Comparison of ENCODE assay signal across 17 cellular contexts in the genomic region with DNA sequence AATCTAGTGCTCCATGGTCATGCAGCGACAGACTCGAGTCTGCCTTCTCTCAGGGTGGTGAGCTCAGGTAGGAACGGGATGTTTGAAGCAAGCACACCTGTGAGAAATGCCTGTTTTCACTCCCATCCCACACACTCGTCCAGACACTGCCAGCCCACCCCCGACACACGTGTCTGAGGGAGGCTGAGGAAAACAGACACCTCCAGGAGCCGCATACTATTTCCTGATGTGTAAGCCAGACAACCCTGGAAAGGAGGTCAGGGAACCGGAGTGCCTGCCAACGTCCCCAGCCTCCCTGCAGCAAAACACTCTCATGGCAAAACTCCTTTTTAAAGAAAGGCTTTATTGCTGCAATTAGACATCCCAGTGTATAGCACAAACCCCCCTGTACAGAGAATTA.
DNase-seq lines count a peak whose midpoint lies in the region; ATAC-seq, FAIRE-seq and TF ChIP-seq lines count a peak whose summit lies in the region.
"Had no signal": no experiment of that assay in that cellular context is flagged by ENCODE, and none has a peak within 500 bp of the region (broad histone marks: within the 10 kb centered on the region; RNA-seq: fewer than 3 reads in every experiment).

No MANE protein-coding gene starts in this region.

- H3K27ac Mint-ChIP-seq in T-helper 17 cell: peak overlapping the region; percentile 94

- POLR2A ChIA-PET in SK-N-SH (lab: Yijun Ruan, JAX): no interaction called here

- H3F3A ChIP-seq in SK-N-SH (replicated peaks; ENCODE audit: insufficient read depth): no peaks in the 10 kb centered on the region

- H3K4me2 ChIP-seq in SK-N-SH: no peak overlapping the region

- FAIRE-seq in GM12891 (lab: Jason Lieb, UNC): no peak

- TF ChIP-seq EP300 in SK-N-SH (IDR thresholded peaks at IDR 0.05; ENCODE audit: borderline replicate concordance in 1 of 2, low read depth in 1 of 2, low read length in 1 of 2) (no peak), esophagus muscularis mucosa (IDR thresholded peaks at IDR 0.05) (no peak)

- H2AFZ ChIP-seq in SK-N-SH (ENCODE audit: low read depth): no peak overlapping the region

- H3K79me2 ChIP-seq in SK-N-SH (ENCODE audit: insufficient read depth): no peaks in the 10 kb centered on the region

- peaks cover 32% of the 10 kb centered on the region for H3K4me1 Mint-ChIP-seq in T-helper 17 cell

- no peaks in the 10 kb centered on the region for H3K27me3 ChIP-seq in SK-N-SH (ENCODE audit: insufficient read depth)
- no peaks in the 10 kb centered on the region for H3K27me3 ChIP-seq in esophagus muscularis mucosa
- no peaks in the 10 kb centered on the region for H3K27me3 ChIP-seq in neutrophil
- H3K27me3 ChIP-seq: brain microvascular endothelial cell, tibial nerve had no signal

- no peak for TF ChIP-seq RAD21 in SK-N-SH (IDR thresholded peaks at IDR 0.05; ENCODE audit: low read length)

- H3K4me3 ChIP-seq in SK-N-SH (ENCODE audit: low read depth in 2 of 2, low read length in 1 of 2) (no peak overlapping the region), esophagus muscularis mucosa (no peak overlapping the region), neutrophil (ENCODE audit: low read depth in 1 of 2, low read length in 1 of 2) (no peak overlapping the region)
- H3K4me3 ChIP-seq: mucosa of descending colon, tibial nerve had no signal

- H3K4me1 ChIP-seq in SK-N-SH (ENCODE audit: control insufficient read depth in 1 of 2, insufficient read depth in 2 of 2, low read depth in 1 of 2, low read length in 1 of 2): peaks cover 0 to 21% of the 10 kb centered on the region in 2 experiments; a peak in 1 of 4 replicates
- peaks cover 3 to 18% (median 11%) of the 10 kb centered on the region in 4 donors for H3K4me1 ChIP-seq in esophagus muscularis mucosa
- H3K4me1 ChIP-seq in neutrophil (ENCODE audit: control insufficient read depth in 1 of 2, insufficient read depth in 1 of 2, low read depth in 1 of 2, low read length in 1 of 2): peaks cover 50 to 57% of the 10 kb centered on the region in 2 experiments
- H3K4me1 ChIP-seq: tibial nerve had no signal

- H3K9ac ChIP-seq in SK-N-SH: no peak overlapping the region

- CTCF ChIA-PET in SK-N-SH (lab: Yijun Ruan, JAX): interaction anchor here (1.3 to 2.1 kb wide), 2 partner anchors 11 to 204 kb away, joined by 6 to 18 read pairs; no protein-coding TSS in a partner anchor

- no peaks in the 10 kb centered on the region for H4K20me1 ChIP-seq in SK-N-SH (ENCODE audit: insufficient read depth)

- no peaks in the 10 kb centered on the region for H3K27me3 Mint-ChIP-seq in T-helper 17 cell

- no peak for ATAC-seq in SK-N-SH treated with all-trans-retinoic acid at 6 μM for 48 hours
- ATAC-seq in T-helper 17 cell: no peak
- ATAC-seq in GM19463 (IDR thresholded peaks at IDR 0.05; ENCODE audit: unreplicated experiment): no peak

- H3K36me3 Mint-ChIP-seq in T-helper 17 cell (ENCODE audit: low read depth): peaks cover 14% of the 10 kb centered on the region

- no peaks in the 10 kb centered on the region for H3K9me3 ChIP-seq in SK-N-SH
- H3K9me3 ChIP-seq in T-helper 17 cell (ENCODE audit: control insufficient read depth, low read length, poor library complexity, severe bottlenecking): no peaks in the 10 kb centered on the region
- H3K9me3 ChIP-seq in esophagus muscularis mucosa: no peaks in the 10 kb centered on the region
- no peaks in the 10 kb centered on the region for H3K9me3 ChIP-seq in neutrophil
- H3K9me3 ChIP-seq: mucosa of descending colon, tibial nerve had no signal

- DNase-seq in SK-N-SH: no peak
- DNase-seq in T-helper 17 cell: no peak
- peak; percentile 78 for DNase-seq in esophagus muscularis mucosa (ENCODE audit: extremely low spot score)
- DNase-seq in GM12891 (ENCODE audit: insufficient read length, low spot score): no peak
- DNase-seq in SIG-M5 (lab: John Stamatoyannopoulos, UW): no peak
- DNase-seq: activated effector memory CD4-positive, alpha-beta T cell treated with anti-CD3 and anti-CD28 coated beads, Interleukin-2, amount 50 U/mL, for 16 hours; brain microvascular endothelial cell; DND-41; islet precursor cell; mucosa of descending colon; NCI-H1930; NCI-H510A had no signal

- H3K36me3 ChIP-seq in SK-N-SH (replicated peaks in 1 of 2; ENCODE audit: control insufficient read depth in 1 of 2, insufficient read depth in 2 of 2, low read length in 1 of 2) (peaks cover 0 to 5% of the 10 kb centered on the region in 2 experiments), esophagus muscularis mucosa (peaks cover 22 to 36% (median 32%) of the 10 kb centered on the region in 4 donors), neutrophil (peaks cover 32% of the 10 kb centered on the region)
- H3K36me3 ChIP-seq: brain microvascular endothelial cell had no signal

- 0 out of 4 replicates have a peak overlapping the region, but pooled peaks of 1 of the 2 experiments have one; percentile 22 for H3K27ac ChIP-seq in SK-N-SH (ENCODE audit: low read depth in 2 of 2, low read length in 1 of 2)
- H3K27ac ChIP-seq in esophagus muscularis mucosa (replicated peaks in 1 of 4): no peak overlapping the region
- H3K27ac ChIP-seq in neutrophil: peak overlapping the region; percentile 73
- H3K27ac ChIP-seq: brain microvascular endothelial cell, tibial nerve had no signal

- 57% methylated on average over 7 of the region's 9 CpGs for WGBS in SK-N-SH (ENCODE audit: low lambda C conversion rate)
- WGBS in esophagus muscularis mucosa: 83% methylated on average over 3 of the region's 9 CpGs

- TF ChIP-seq POLR2A in esophagus muscularis mucosa (IDR thresholded peaks at IDR 0.05; ENCODE audit: low read depth): no peak
- no peak for TF ChIP-seq POLR2A in GM12891 (IDR thresholded peaks at IDR 0.05; ENCODE audit: low read depth, low read length)

- TF ChIP-seq CTCF in SK-N-SH (IDR thresholded peaks at IDR 0.05) (no peak), esophagus muscularis mucosa (IDR thresholded peaks at IDR 0.05) (no peak), neutrophil (IDR thresholded peaks at IDR 0.05) (no peak)

- intact Hi-C loops in esophagus muscularis mucosa (cut with DNase I): no loop called here

- no peaks in the 10 kb centered on the region for H3K9me2 ChIP-seq in SK-N-SH

- peak overlapping the region; percentile 39 for H3K4me3 Mint-ChIP-seq in T-helper 17 cell
- H3K4me3 Mint-ChIP-seq: CD14-positive monocyte had no signal

TF ChIP-seq in SK-N-SH, 30 proteins besides CTCF, POLR2A, EP300 and RAD21:
- peak; percentile 39; the same call in 1 of the 2 replicates for TF ChIP-seq MXI1 (IDR thresholded peaks at IDR 0.05; ENCODE audit: low read depth, low read length)
- TF ChIP-seq TEAD4 (IDR thresholded peaks at IDR 0.05; ENCODE audit: borderline replicate concordance, insufficient read depth): no peak
TF ChIP-seq in SK-N-SH: peak in this region for 1.

TF ChIP-seq in SK-N-SH treated with all-trans-retinoic acid at 6 μM for 48 hours, 23 proteins besides CTCF, POLR2A, EP300 and RAD21 (continues in another document):
- TF ChIP-seq ISL1 (CRISPR knock-in tag; IDR thresholded peaks at IDR 0.05): no peak
- TF ChIP-seq SNAI2 (CRISPR knock-in tag; IDR thresholded peaks at IDR 0.05): no peak
- no peak for TF ChIP-seq TOX (CRISPR knock-in tag; IDR thresholded peaks at IDR 0.05; ENCODE audit: borderline replicate concordance)
- no peak for TF ChIP-seq RARB (CRISPR knock-in tag; IDR thresholded peaks at IDR 0.05)
- TF ChIP-seq, protein P1, sequence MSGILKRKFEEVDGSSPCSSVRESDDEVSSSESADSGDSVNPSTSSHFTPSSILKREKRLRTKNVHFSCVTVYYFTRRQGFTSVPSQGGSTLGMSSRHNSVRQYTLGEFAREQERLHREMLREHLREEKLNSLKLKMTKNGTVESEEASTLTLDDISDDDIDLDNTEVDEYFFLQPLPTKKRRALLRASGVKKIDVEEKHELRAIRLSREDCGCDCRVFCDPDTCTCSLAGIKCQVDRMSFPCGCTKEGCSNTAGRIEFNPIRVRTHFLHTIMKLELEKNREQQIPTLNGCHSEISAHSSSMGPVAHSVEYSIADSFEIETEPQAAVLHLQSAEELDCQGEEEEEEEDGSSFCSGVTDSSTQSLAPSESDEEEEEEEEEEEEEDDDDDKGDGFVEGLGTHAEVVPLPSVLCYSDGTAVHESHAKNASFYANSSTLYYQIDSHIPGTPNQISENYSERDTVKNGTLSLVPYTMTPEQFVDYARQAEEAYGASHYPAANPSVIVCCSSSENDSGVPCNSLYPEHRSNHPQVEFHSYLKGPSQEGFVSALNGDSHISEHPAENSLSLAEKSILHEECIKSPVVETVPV (CRISPR knock-in tag; IDR thresholded peaks at IDR 0.05): no peak
- no peak for TF ChIP-seq ZFP30 (CRISPR knock-in tag; IDR thresholded peaks at IDR 0.05)
- TF ChIP-seq ZNF70 (CRISPR knock-in tag; IDR thresholded peaks at IDR 0.05): no peak
- no peak for TF ChIP-seq GLIS3 (CRISPR knock-in tag; IDR thresholded peaks at IDR 0.05)
- TF ChIP-seq ZC3H10 (CRISPR knock-in tag; IDR thresholded peaks at IDR 0.05): no peak
- TF ChIP-seq ZNF565 (CRISPR knock-in tag; conservative IDR thresholded peaks at IDR 0.05; ENCODE audit: low read depth): no peak

TF ChIP-seq in GM12891, 5 proteins besides CTCF, POLR2A, EP300 and RAD21:
- TF ChIP-seq PAX5 (IDR thresholded peaks at IDR 0.05; ENCODE audit: insufficient read depth, low read length, severe bottlenecking): no peak
- no peak for TF ChIP-seq POLR2AphosphoS5 (IDR thresholded peaks at IDR 0.05; ENCODE audit: low read depth, low read length)
- no peak for TF ChIP-seq SPI1 (IDR thresholded peaks at IDR 0.05; ENCODE audit: low read depth, low read length)
- no peak for TF ChIP-seq TAF1 (IDR thresholded peaks at IDR 0.05; ENCODE audit: low read depth, low read length)
- TF ChIP-seq POU2F2 (IDR thresholded peaks at IDR 0.05; ENCODE audit: low read depth, low read length): no peak
